ENCODE assay signal across 18 cellular contexts in the genomic region with DNA sequence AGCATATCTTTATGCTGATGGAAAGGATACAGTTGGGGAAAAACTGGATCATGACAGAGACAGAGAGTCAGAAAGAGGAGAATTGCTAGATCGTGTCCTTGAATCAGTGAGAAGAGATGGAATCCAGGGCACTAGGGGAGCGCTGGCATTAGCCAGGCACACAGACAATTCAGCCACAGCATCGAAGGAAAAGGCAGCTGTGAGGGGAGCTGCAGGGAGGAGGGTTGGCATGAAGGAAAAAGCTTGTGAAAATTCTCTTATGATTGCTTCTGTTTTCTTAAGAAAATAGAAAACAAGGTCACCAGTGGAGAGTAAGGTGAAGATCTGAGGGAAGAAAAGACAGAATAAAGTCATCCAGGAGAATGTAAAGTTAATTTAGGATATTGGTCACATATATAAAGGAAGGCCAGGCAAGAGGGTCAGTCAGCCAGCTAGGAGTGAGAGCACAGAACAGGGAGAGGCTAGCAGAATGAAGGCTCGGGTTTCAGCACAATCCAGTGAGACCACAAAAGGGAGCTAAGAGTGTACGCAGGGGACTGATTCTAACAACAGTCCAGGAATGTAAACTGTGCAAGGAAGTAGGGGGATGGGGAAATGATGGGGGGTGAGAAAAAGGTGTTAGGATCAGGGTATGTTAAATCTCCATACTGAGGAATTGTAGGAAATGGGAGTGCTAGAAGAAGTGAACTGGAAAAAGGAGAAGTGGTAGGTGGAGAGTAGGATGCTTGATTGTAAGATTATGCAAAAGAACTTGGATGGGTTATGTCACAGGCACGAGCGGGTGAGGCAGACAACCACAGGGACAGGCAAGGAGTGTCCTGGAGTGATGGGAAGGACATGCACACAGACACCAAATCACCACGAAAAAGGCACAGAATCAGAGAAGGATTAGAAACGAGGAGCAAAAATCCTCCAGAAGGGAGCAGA.
A peak's percentile ranks its signal among the peaks of the same experiment; 100 is the strongest.
DNase-seq lines count a peak whose midpoint lies in the region; ATAC-seq and TF ChIP-seq lines count a peak whose summit lies in the region.
"Had no signal": no experiment of that assay in that cellular context is flagged by ENCODE, and none has a peak within 500 bp of the region (broad histone marks: within the 10 kb centered on the region; RNA-seq: fewer than 3 reads in every experiment).

No MANE protein-coding gene starts in this region.

- H3K9me3 ChIP-seq in body of pancreas: no peaks in the 10 kb centered on the region
- H3K9me3 ChIP-seq: left ventricle myocardium inferior, right atrium auricular region, transverse colon had no signal

- TF ChIP-seq CTCF in body of pancreas (IDR thresholded peaks at IDR 0.05): no peak

- intact Hi-C loops in body of pancreas (cut with DNase I): no loop called here

- no peaks in the 10 kb centered on the region for H3K27me3 ChIP-seq in body of pancreas
- H3K27me3 ChIP-seq: right atrium auricular region, transverse colon had no signal

- DNase-seq in AG08396 (ENCODE audit: low spot score) (peak; percentile 27), KBM-7 (peak; percentile 62), astrocyte of the hippocampus (ENCODE audit: low read depth, low spot score) (peak; percentile 74), left kidney (ENCODE audit: low read depth, low spot score) (peak; percentile 74), medulla oblongata (ENCODE audit: extremely low spot score) (no peak), activated gamma-delta T cell treated with Interleukin-2 at 50 U/mL for 16 hours (no peak), body of pancreas (no peak)
- DNase-seq: activated CD4-positive, alpha-beta T cell treated with anti-CD3 and anti-CD28 coated beads for 48 hours; activated T-cell treated with anti-CD3 and anti-CD28 coated beads, Interleukin-2, amount 50 U/mL, for 4 hours; left ventricle myocardium inferior; naive thymus-derived CD8-positive, alpha-beta T cell; NCI-H1048; NCI-H226; SHP77 treated with DMSO at 0.1 percent for 48 hours; stimulated activated CD4-positive, alpha-beta T cell treated with anti-CD3 and anti-CD28 coated beads, Interleukin-4, amount 100 ng/mL, for 24 hours; transverse colon had no signal

- no peak overlapping the region for H3K27ac ChIP-seq in body of pancreas
- H3K27ac ChIP-seq: left ventricle myocardium inferior, right atrium auricular region, transverse colon had no signal

- no peak overlapping the region for H3K4me3 ChIP-seq in body of pancreas
- H3K4me3 ChIP-seq: left ventricle myocardium inferior, right atrium auricular region, transverse colon had no signal

- no peaks in the 10 kb centered on the region for H3K36me3 ChIP-seq in body of pancreas (replicated peaks in 1 of 2; ENCODE audit: insufficient read depth in 1 of 2, low read depth in 2 of 2)
- H3K36me3 ChIP-seq: right atrium auricular region, transverse colon had no signal

- ATAC-seq in GM21447 (IDR thresholded peaks at IDR 0.05; ENCODE audit: unreplicated experiment) (no peak), body of pancreas (no peak)
- ATAC-seq: activated T-cell treated with anti-CD3 and anti-CD28 coated beads, Interleukin-2, amount 50 U/mL, for 4 hours; naive thymus-derived CD8-positive, alpha-beta T cell had no signal

- in situ Hi-C loops in KBM-7 (cut with MboI; ENCODE audit: low pct_unique_long_range_greater_than_20kb, low sequenced_read_pairs): no loop called here

- TF ChIP-seq POLR2A in body of pancreas (IDR thresholded peaks at IDR 0.05): no peak

- WGBS in body of pancreas, 2 donors: 85 to 90% methylated on average over 9 of the region's 9 CpGs

- H3K4me1 ChIP-seq in body of pancreas: no peaks in the 10 kb centered on the region
- H3K4me1 ChIP-seq: right atrium auricular region, transverse colon had no signal

Comparison
In these comparisons a context has a peak if more than half of its experiments do, and no peak if none do; other contexts are left out.
1. DNase-seq: peak in AG08396 (single experiment), KBM-7 (single experiment), astrocyte of the hippocampus (single experiment) and left kidney (single experiment); none in medulla oblongata (single experiment), activated gamma-delta T cell treated with Interleukin-2 at 50 U/mL for 16 hours (single experiment) and body of pancreas (0 of 4).